In the genomic region with DNA sequence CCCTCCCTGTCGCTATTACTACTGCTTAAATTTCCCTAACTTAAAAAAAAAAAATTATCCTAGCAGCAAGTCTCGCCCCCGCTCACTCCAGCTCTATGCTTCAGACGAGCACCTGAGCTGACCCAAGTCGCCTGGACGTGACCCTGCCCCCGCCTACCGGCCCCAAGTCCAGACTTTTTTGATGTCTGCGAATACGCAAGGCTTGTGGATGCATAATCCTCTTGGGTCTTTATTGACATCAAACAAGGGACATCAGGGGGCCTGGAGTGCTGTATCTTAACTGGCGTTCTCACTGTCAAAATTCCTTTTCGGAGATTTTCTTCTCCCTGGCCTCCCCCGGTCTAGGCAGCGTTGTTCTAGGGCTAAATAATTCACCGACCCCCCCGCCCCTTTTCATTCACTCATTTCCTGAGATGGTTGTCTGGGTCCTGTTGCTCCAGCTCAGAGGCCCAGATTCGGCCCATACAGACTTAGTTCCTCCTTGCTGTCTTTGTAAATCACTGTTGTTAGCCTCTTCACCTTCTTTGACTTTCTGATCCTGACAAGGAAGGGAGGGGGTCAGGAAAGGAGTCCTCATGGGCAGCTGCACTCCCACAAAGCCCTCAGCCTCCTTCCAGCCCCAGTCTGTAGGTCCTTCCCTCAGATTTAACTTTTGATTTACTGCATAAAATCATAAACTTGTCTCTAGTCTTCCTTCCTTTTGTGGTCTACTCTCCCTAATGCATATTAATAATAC, we compare ENCODE assay signal across 8 cellular contexts. TPM values are rescaled to one million over a fixed set of nuclear protein-coding genes. Genes with fewer than 3 reads are reported as not detected.
DNase-seq lines count a peak whose midpoint lies in the region; ATAC-seq and TF ChIP-seq lines count a peak whose summit lies in the region.

No MANE protein-coding gene starts in this region.

- H3K9me3 Mint-ChIP-seq in IgD-negative memory B cell: no peaks in the 10 kb centered on the region
- H3K9me3 Mint-ChIP-seq in neural crest cell: no peaks in the 10 kb centered on the region

- H3K4me3 Mint-ChIP-seq in IgD-negative memory B cell (peak overlapping the region; percentile 68 to 88 (median 85)), neural crest cell (peak overlapping the region; percentile 96)

- no peak for DNase-seq in BJ (ENCODE audit: low read depth)
- DNase-seq in choroid plexus epithelial cell (ENCODE audit: low read depth): no peak
- no peak for DNase-seq in neural crest cell (ENCODE audit: low read depth, low spot score)
- DNase-seq in stimulated activated CD4-positive, alpha-beta T cell treated with anti-CD3 and anti-CD28 coated beads, Interleukin-2, amount 100 ng/mL, for 48 hours: no peak
- no peak for DNase-seq in ACHN

- no peak for TF ChIP-seq CTCF in BJ (IDR thresholded peaks at IDR 0.05; ENCODE audit: insufficient read depth, low read depth, low read length)
- TF ChIP-seq CTCF in choroid plexus epithelial cell (conservative IDR thresholded peaks at IDR 0.05; ENCODE audit: low read depth, low read length): no peak
- no peak for TF ChIP-seq CTCF in neural crest cell (conservative IDR thresholded peaks at IDR 0.05)

- H3K4me3 ChIP-seq in BJ (ENCODE audit: low read depth, low read length) (peak overlapping the region; percentile 49), choroid plexus epithelial cell (ENCODE audit: low read depth, low read length) (peak overlapping the region; percentile 56)

- H3K36me3 ChIP-seq in BJ (ENCODE audit: control insufficient read depth, insufficient read depth, low read length): no peaks in the 10 kb centered on the region

- POLR2A ChIA-PET in BJ (lab: Charles Lee): no interaction called here

- CTCF ChIA-PET in BJ (lab: Yijun Ruan, JAX): interaction anchor here (0.6 to 3.1 kb wide), 14 partner anchors 13 to 252 kb away, joined by 3 to 25 read pairs (median 3); partner anchors contain the start of gene CSTPP1

- in situ Hi-C loops in ACHN (cut with HindIII; ENCODE audit: low pct_ligation_motif_present, low pct_unique_long_range_greater_than_20kb, low sequenced_read_pairs): no loop called here

- no peaks in the 10 kb centered on the region for H3K27me3 ChIP-seq in BJ (ENCODE audit: control insufficient read depth, insufficient read depth, low read length)

- H3K27ac Mint-ChIP-seq in IgD-negative memory B cell (peak overlapping the region in 2 of 3 donors; percentile 19 to 83), neural crest cell (ENCODE audit: unreplicated experiment) (peak overlapping the region; percentile 70)

- peaks cover 18 to 21% (median 20%) of the 10 kb centered on the region in 3 donors for H3K4me1 Mint-ChIP-seq in IgD-negative memory B cell
- peaks cover 38% of the 10 kb centered on the region for H3K4me1 Mint-ChIP-seq in neural crest cell

- H3K27me3 Mint-ChIP-seq in IgD-negative memory B cell (peaks cover 40% of the 10 kb centered on the region), neural crest cell (ENCODE audit: low read depth) (peaks cover 4% of the 10 kb centered on the region)

- H3K36me3 Mint-ChIP-seq in IgD-negative memory B cell (no peaks in the 10 kb centered on the region), neural crest cell (ENCODE audit: low read depth) (no peaks in the 10 kb centered on the region)

- ATAC-seq in GM21360 (IDR thresholded peaks at IDR 0.05; ENCODE audit: unreplicated experiment) (no peak), GM21717 (IDR thresholded peaks at IDR 0.05; ENCODE audit: unreplicated experiment) (no peak)

RNA-seq across cellular contexts. Expression of gene LRP4, which starts 0.6 kb away (rescaled TPM):
- polyA plus RNA-seq in BJ (2011; rRNA removed): 0.91 and 1.3 TPM in 2 replicates
- polyA minus RNA-seq in BJ (2011; rRNA and poly(A)+ RNA removed): 2.1 and 2.7 TPM in 2 replicates
- polyA plus RNA-seq in IgD-negative memory B cell: not detected
- total RNA-seq in neural crest cell: 23.5 and 24.5 TPM in 2 replicates

RNA-seq across cellular contexts. Expression of gene CSTPP1, which starts 17.6 kb away (rescaled TPM):
- 23.5 and 48.7 TPM in 2 replicates for polyA plus RNA-seq in BJ (2011; rRNA removed)
- polyA minus RNA-seq in BJ (2011; rRNA and poly(A)+ RNA removed): 32.0 and 32.8 TPM in 2 replicates
- 17.5 TPM for polyA plus RNA-seq in IgD-negative memory B cell
- total RNA-seq in neural crest cell: 58.5 and 60.1 TPM in 2 replicates
